Comparison of ENCODE assay signal across 17 cellular contexts in genomic region chr15:39948817-39949216, GRCh38.
"Had no signal": no experiment of that assay in that cellular context is flagged by ENCODE, and none has a peak within 500 bp of the region (broad histone marks: within the 10 kb centered on the region; RNA-seq: fewer than 3 reads in every experiment).

No MANE protein-coding gene starts in this region.

- H3K4me1 Mint-ChIP-seq: naive B cell had no signal

- H3K27ac ChIP-seq: dorsolateral prefrontal cortex, esophagus muscularis mucosa, foreskin keratinocyte, neutrophil, skin epidermis, stomach, thyroid gland, uterus, WERI-Rb-1 had no signal

- DNase-seq: activated CD4-positive, alpha-beta T cell treated with anti-CD3 and anti-CD28 coated beads for 48 hours; dorsolateral prefrontal cortex; foreskin keratinocyte; head of caudate nucleus; left colon; naive B cell; posterior cingulate gyrus; stomach; thyroid gland; uterus; WERI-Rb-1 had no signal

- H3K9me3 Mint-ChIP-seq: activated naive CD4-positive, alpha-beta T cell treated with anti-CD3 and anti-CD28 coated beads, Interleukin-2, amount 50 U/mL, for 72 hours; activated T-helper 2 cell treated with anti-CD3 and anti-CD28 coated beads, Interferon-gamma antibody, Interleukin-2, Interleukin-4, amounts not matched to agents 10 μg/mL and 5 μg/mL and 100 μg/mL, durations not matched to agents 14 hours and 24 hours and 36 hours; naive B cell had no signal

- H3K4me3 ChIP-seq: dorsolateral prefrontal cortex, esophagus muscularis mucosa, lung, skin epidermis, stomach, thyroid gland, uterus had no signal

- H3K36me3 ChIP-seq: uterus had no signal

- H3K27ac Mint-ChIP-seq: activated naive CD4-positive, alpha-beta T cell treated with anti-CD3 and anti-CD28 coated beads, Interleukin-2, amount 50 U/mL, for 72 hours; naive B cell had no signal

- H3K4me3 Mint-ChIP-seq: naive B cell had no signal

- H3K4me1 ChIP-seq: stomach, uterus had no signal

- H3K27me3 Mint-ChIP-seq: naive B cell had no signal

- H3K27me3 ChIP-seq: dorsolateral prefrontal cortex, esophagus muscularis mucosa, foreskin keratinocyte, neutrophil, stomach, thyroid gland, uterus had no signal

- H3K9me3 ChIP-seq: esophagus muscularis mucosa, neutrophil, stomach, thyroid gland, uterus had no signal
